9 cellular contexts compared by ENCODE assay signal in the genomic region with DNA sequence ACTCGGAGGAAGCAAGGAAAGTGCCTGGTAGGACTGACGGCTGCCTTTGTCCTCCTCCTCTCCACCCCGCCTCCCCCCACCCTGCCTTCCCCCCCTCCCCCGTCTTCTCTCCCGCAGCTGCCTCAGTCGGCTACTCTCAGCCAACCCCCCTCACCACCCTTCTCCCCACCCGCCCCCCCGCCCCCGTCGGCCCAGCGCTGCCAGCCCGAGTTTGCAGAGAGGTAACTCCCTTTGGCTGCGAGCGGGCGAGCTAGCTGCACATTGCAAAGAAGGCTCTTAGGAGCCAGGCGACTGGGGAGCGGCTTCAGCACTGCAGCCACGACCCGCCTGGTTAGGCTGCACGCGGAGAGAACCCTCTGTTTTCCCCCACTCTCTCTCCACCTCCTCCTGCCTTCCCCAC. TPM values are rescaled to one million over a fixed set of nuclear protein-coding genes. Genes with fewer than 3 reads are reported as not detected.
DNase-seq lines count a peak whose midpoint lies in the region; ATAC-seq and TF ChIP-seq lines count a peak whose summit lies in the region.
"Had no signal": no experiment of that assay in that cellular context is flagged by ENCODE, and none has a peak within 500 bp of the region (broad histone marks: within the 10 kb centered on the region; RNA-seq: fewer than 3 reads in every experiment).

No MANE protein-coding gene starts in this region.

- no peak overlapping the region for H3K27ac Mint-ChIP-seq in CD8-positive, alpha-beta T cell
- H3K27ac Mint-ChIP-seq in activated CD4-positive, alpha-beta T cell treated with anti-CD3 and anti-CD28 coated beads for 36 hours = no peak overlapping the region

- CTCF ChIA-PET in CD8-positive, alpha-beta T cell (lab: Charles Lee) = no interaction called here
- CTCF ChIA-PET in activated CD4-positive, alpha-beta T cell treated with anti-CD3 and anti-CD28 coated beads for 36 hours (lab: Charles Lee) = no interaction called here

- H3K4me3 Mint-ChIP-seq in CD8-positive, alpha-beta T cell = peak overlapping the region; percentile 11
- no peak overlapping the region for H3K4me3 Mint-ChIP-seq in activated CD4-positive, alpha-beta T cell treated with anti-CD3 and anti-CD28 coated beads for 36 hours

- H3K36me3 ChIP-seq in CD8-positive, alpha-beta T cell (ENCODE audit: insufficient read depth, low read length) = no peaks in the 10 kb centered on the region
- H3K36me3 ChIP-seq in gastroesophageal sphincter = no peaks in the 10 kb centered on the region
- H3K36me3 ChIP-seq in ovary = no peaks in the 10 kb centered on the region
- no peaks in the 10 kb centered on the region for H3K36me3 ChIP-seq in BE2C

- H3K27me3 ChIP-seq in CD8-positive, alpha-beta T cell (ENCODE audit: insufficient read depth, low read length) = no peaks in the 10 kb centered on the region
- H3K27me3 ChIP-seq in gastroesophageal sphincter (no peaks in the 10 kb centered on the region), ovary (no peaks in the 10 kb centered on the region), BE2C (no peaks in the 10 kb centered on the region)

- 0% methylated on average over 5 of the region's 21 CpGs; no CpG with 5 or more reads in 1 of the 2 donors for WGBS in gastroesophageal sphincter (ENCODE audit: low coverage in 1 of 2), 2 donors
- WGBS in ovary, 3 donors = 23 to 37% (median 25%) methylated on average over 21 of the region's 21 CpGs

- no peak for TF ChIP-seq EP300 in gastroesophageal sphincter (IDR thresholded peaks at IDR 0.05)
- TF ChIP-seq EP300 in ovary (IDR thresholded peaks at IDR 0.05) = no peak

- no peak for TF ChIP-seq POLR2A in gastroesophageal sphincter (IDR thresholded peaks at IDR 0.05)
- TF ChIP-seq POLR2A in ovary (IDR thresholded peaks at IDR 0.05) = no peak

- no peaks in the 10 kb centered on the region for H3K4me1 ChIP-seq in CD8-positive, alpha-beta T cell (ENCODE audit: insufficient read depth, low read length)
- H3K4me1 ChIP-seq in gastroesophageal sphincter (peaks cover 0 to 21% (median 0%) of the 10 kb centered on the region in 3 donors), ovary (ENCODE audit: insufficient read depth) (peaks cover 2% of the 10 kb centered on the region), BE2C (no peaks in the 10 kb centered on the region)

- no peak for DNase-seq in CD8-positive, alpha-beta T cell
- DNase-seq in ovary (peak; percentile 21 to 50 (median 34)), BE2C (no peak), middle frontal gyrus (ENCODE audit: extremely low spot score, low spot score) (no peak), NCI-H345 treated with DMSO at 0.1 percent for 48 hours (lab: John Stamatoyannopoulos, UW; ENCODE audit: unreplicated experiment) (no peak)
- no peak for DNase-seq in activated CD4-positive, alpha-beta T cell treated with anti-CD3 and anti-CD28 coated beads for 36 hours
- DNase-seq: activated CD4-positive, CD25-positive, alpha-beta regulatory T cell treated with anti-CD3 and anti-CD28 coated beads, Interleukin-2, amount 50 U/mL, for 72 hours had no signal

- H3K36me3 Mint-ChIP-seq in CD8-positive, alpha-beta T cell = no peaks in the 10 kb centered on the region
- no peaks in the 10 kb centered on the region for H3K36me3 Mint-ChIP-seq in activated CD4-positive, alpha-beta T cell treated with anti-CD3 and anti-CD28 coated beads for 36 hours (ENCODE audit: low read depth)

- no peaks in the 10 kb centered on the region for H3K4me1 Mint-ChIP-seq in CD8-positive, alpha-beta T cell (ENCODE audit: low read depth)
- H3K4me1 Mint-ChIP-seq in activated CD4-positive, alpha-beta T cell treated with anti-CD3 and anti-CD28 coated beads for 36 hours = no peaks in the 10 kb centered on the region

- no peak for ATAC-seq in CD8-positive, alpha-beta T cell
- ATAC-seq in SK-N-SH treated with all-trans-retinoic acid at 6 μM for 48 hours = peak; percentile 35; the same call in 1 of the 3 replicates
- peak; percentile 26 for ATAC-seq in gastroesophageal sphincter
- no peak for ATAC-seq in activated CD4-positive, alpha-beta T cell treated with anti-CD3 and anti-CD28 coated beads for 36 hours

- peaks cover 2% of the 10 kb centered on the region for H3K9me3 Mint-ChIP-seq in CD8-positive, alpha-beta T cell
- no peaks in the 10 kb centered on the region for H3K9me3 Mint-ChIP-seq in activated CD4-positive, alpha-beta T cell treated with anti-CD3 and anti-CD28 coated beads for 36 hours (ENCODE audit: low read depth)

- intact Hi-C loops in CD8-positive, alpha-beta T cell (cut with DNase I, micrococcal nuclease) = no loop called here
- intact Hi-C loops in ovary (cut with DNase I) = no loop called here
- intact Hi-C loops in activated CD4-positive, alpha-beta T cell treated with anti-CD3 and anti-CD28 coated beads for 36 hours (cut with DNase I, micrococcal nuclease) = no loop called here

- H3K27ac ChIP-seq in CD8-positive, alpha-beta T cell (ENCODE audit: low read depth, low read length) = no peak overlapping the region
- H3K27ac ChIP-seq in gastroesophageal sphincter = peak overlapping the region in 3 of 4 donors; percentile 60 to 80 (median 78)
- H3K27ac ChIP-seq in ovary = peak overlapping the region; percentile 77 to 80

- no peak for TF ChIP-seq CTCF in CD8-positive, alpha-beta T cell (IDR thresholded peaks at IDR 0.05)
- no peak for TF ChIP-seq CTCF in gastroesophageal sphincter (IDR thresholded peaks at IDR 0.05)
- no peak for TF ChIP-seq CTCF in ovary (IDR thresholded peaks at IDR 0.05)
- TF ChIP-seq CTCF in BE2C (IDR thresholded peaks at IDR 0.05; ENCODE audit: low read depth, low read length) = no peak

- POLR2A ChIA-PET in CD8-positive, alpha-beta T cell (lab: Charles Lee) = no interaction called here
- POLR2A ChIA-PET in activated CD4-positive, alpha-beta T cell treated with anti-CD3 and anti-CD28 coated beads for 36 hours (lab: Charles Lee) = no interaction called here

- peaks cover 18% of the 10 kb centered on the region for H3K27me3 Mint-ChIP-seq in CD8-positive, alpha-beta T cell (ENCODE audit: low read depth)
- peaks cover 28% of the 10 kb centered on the region for H3K27me3 Mint-ChIP-seq in activated CD4-positive, alpha-beta T cell treated with anti-CD3 and anti-CD28 coated beads for 36 hours

- H3K9me3 ChIP-seq in CD8-positive, alpha-beta T cell (ENCODE audit: low read length) = no peaks in the 10 kb centered on the region
- no peaks in the 10 kb centered on the region for H3K9me3 ChIP-seq in gastroesophageal sphincter
- no peaks in the 10 kb centered on the region for H3K9me3 ChIP-seq in ovary
- H3K9me3 ChIP-seq in BE2C = no peaks in the 10 kb centered on the region

- no peak overlapping the region for H3K4me3 ChIP-seq in CD8-positive, alpha-beta T cell (ENCODE audit: low read depth, low read length)
- H3K4me3 ChIP-seq in gastroesophageal sphincter (peak overlapping the region; percentile 43 to 57), ovary (peak overlapping the region; percentile 54), BE2C (ENCODE audit: low read depth, low read length) (no peak overlapping the region)

TF ChIP-seq in SK-N-SH treated with all-trans-retinoic acid at 6 μM for 48 hours, 23 proteins besides CTCF, POLR2A, EP300 and RAD21 (continues in another document):
- no peak for TF ChIP-seq TOX (CRISPR knock-in tag; IDR thresholded peaks at IDR 0.05; ENCODE audit: borderline replicate concordance)
- TF ChIP-seq, protein P1, sequence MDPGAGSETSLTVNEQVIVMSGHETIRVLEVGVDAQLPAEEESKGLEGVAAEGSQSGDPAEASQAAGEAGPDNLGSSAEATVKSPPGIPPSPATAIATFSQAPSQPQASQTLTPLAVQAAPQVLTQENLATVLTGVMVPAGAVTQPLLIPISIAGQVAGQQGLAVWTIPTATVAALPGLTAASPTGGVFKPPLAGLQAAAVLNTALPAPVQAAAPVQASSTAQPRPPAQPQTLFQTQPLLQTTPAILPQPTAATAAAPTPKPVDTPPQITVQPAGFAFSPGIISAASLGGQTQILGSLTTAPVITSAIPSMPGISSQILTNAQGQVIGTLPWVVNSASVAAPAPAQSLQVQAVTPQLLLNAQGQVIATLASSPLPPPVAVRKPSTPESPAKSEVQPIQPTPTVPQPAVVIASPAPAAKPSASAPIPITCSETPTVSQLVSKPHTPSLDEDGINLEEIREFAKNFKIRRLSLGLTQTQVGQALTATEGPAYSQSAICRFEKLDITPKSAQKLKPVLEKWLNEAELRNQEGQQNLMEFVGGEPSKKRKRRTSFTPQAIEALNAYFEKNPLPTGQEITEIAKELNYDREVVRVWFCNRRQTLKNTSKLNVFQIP (CRISPR knock-in tag; IDR thresholded peaks at IDR 0.05; ENCODE audit: borderline replicate concordance, low read depth) = no peak
- TF ChIP-seq, protein P2, sequence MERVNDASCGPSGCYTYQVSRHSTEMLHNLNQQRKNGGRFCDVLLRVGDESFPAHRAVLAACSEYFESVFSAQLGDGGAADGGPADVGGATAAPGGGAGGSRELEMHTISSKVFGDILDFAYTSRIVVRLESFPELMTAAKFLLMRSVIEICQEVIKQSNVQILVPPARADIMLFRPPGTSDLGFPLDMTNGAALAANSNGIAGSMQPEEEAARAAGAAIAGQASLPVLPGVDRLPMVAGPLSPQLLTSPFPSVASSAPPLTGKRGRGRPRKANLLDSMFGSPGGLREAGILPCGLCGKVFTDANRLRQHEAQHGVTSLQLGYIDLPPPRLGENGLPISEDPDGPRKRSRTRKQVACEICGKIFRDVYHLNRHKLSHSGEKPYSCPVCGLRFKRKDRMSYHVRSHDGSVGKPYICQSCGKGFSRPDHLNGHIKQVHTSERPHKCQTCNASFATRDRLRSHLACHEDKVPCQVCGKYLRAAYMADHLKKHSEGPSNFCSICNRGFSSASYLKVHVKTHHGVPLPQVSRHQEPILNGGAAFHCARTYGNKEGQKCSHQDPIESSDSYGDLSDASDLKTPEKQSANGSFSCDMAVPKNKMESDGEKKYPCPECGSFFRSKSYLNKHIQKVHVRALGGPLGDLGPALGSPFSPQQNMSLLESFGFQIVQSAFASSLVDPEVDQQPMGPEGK (CRISPR knock-in tag; IDR thresholded peaks at IDR 0.05; ENCODE audit: borderline replicate concordance) = no peak

RNA-seq across cellular contexts. Expression of gene AR, which starts 0.5 kb away (rescaled TPM):
- not detected for total RNA-seq in CD8-positive, alpha-beta T cell
- total RNA-seq in gastroesophageal sphincter (1 to 10 TPM; 2.9 to 9.8 (median 6.3) TPM), ovary (10 to 100 TPM; 13.8 to 40.4 (median 27.1) TPM)
- polyA plus RNA-seq in ovary = 10 to 100 TPM in 1 of 2 donors, 1 to 10 TPM in 1; 7.5 to 29.4 TPM
- not detected for polyA plus RNA-seq in BE2C (2012; ENCODE audit: insufficient read depth, insufficient read length, low read depth)
- total RNA-seq in activated CD4-positive, alpha-beta T cell treated with anti-CD3 and anti-CD28 coated beads for 36 hours = not detected

Comparison
In these comparisons a context has a peak if more than half of its experiments do, and no peak if none do; other contexts are left out.
1. ATAC-seq: peak in SK-N-SH treated with all-trans-retinoic acid at 6 μM for 48 hours (single experiment) and gastroesophageal sphincter (single experiment); none in CD8-positive, alpha-beta T cell (single experiment) and activated CD4-positive, alpha-beta T cell treated with anti-CD3 and anti-CD28 coated beads for 36 hours (single experiment).
2. DNase-seq: peak in ovary (5 of 5); none in CD8-positive, alpha-beta T cell (0 of 7), BE2C (single experiment), middle frontal gyrus (single experiment), NCI-H345 treated with DMSO at 0.1 percent for 48 hours (single experiment) and activated CD4-positive, alpha-beta T cell treated with anti-CD3 and anti-CD28 coated beads for 36 hours (single experiment).
3. H3K4me3 ChIP-seq: peak in gastroesophageal sphincter (2 of 2) and ovary (single experiment); none in CD8-positive, alpha-beta T cell (single experiment) and BE2C (single experiment).